7 cellular contexts compared by ENCODE assay signal in the genomic region with DNA sequence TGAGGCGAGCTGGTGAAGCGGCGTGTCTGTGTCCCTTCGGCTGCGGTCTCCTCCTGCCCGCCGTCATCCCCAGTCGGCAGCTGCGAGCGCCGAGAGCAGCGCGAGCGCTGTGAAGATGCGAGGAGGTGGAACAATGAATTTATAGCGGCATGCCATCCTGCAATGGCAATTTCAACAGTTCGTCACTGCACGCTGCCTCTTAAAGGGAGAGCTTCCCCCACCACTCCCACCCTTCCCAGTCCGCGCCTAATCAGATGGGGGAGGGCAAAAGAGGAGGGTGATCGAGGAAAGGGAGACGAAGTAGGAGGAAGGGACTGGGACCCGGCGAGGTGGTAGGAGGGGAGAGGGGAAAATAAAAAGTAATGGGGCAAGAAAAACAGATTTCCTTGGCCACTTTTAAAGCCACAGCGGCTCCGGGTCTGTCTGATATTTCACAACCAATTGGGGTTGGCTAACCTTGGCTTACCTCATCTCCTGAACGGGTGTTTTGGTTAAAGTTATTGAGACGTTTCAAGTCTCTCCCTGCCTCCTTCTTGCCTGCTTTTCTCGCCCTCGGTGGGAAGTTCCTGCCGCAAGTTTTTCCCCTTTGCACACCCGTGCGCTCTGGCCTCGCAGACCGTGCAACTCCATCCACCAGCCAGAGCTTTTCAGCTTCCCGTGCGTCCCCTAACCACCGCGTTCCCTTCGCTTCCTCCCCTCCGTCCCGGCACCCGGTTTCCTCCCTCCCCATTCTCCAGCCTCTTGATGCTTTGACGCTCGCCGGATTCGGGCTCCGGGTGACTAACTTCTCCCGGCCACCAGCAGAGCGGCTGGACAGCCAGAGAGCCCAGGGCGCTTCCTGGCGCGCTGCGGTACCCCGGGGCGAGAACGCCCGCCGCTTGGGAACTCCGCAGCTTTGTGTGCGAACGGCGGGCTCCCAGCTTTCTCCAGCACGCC. TPM values are rescaled to one million over a fixed set of nuclear protein-coding genes. Genes with fewer than 3 reads are reported as not detected.
A peak's percentile ranks its signal among the peaks of the same experiment; 100 is the strongest.
DNase-seq lines count a peak whose midpoint lies in the region; ATAC-seq lines count a peak whose summit lies in the region.

Gene ADAMTS5, minus strand, starts transcription at position 111 of the 936 bp plus-strand sequence. CDS start 697 bp downstream, outside the sequence.

- ATAC-seq in GM18861 (IDR thresholded peaks at IDR 0.05; ENCODE audit: unreplicated experiment): no peak
- ATAC-seq in stimulated activated memory B cell treated with anti-CD40 and anti-IgM and Interleukin-4, amounts not matched to agents 10 μg/mL and 1 μg/mL and 100 μg/mL, for 72 hours: no peak

- peak within 1 kb of the TSS; percentile 29 for H3K18ac ChIP-seq in trophoblast cell (ENCODE audit: low read length)

- H3K4me2 ChIP-seq in trophoblast cell (ENCODE audit: low read length): peak within 1 kb of the TSS; percentile 99

- H3K36me3 ChIP-seq in trophoblast cell (ENCODE audit: control insufficient read depth in 1 of 2, insufficient read depth in 2 of 2, low read length in 2 of 2): no peaks in the 10 kb centered on the region

- H3K4me3 Mint-ChIP-seq in stimulated activated memory B cell treated with anti-CD40 and anti-IgM and Interleukin-4, amounts not matched to agents 10 μg/mL and 1 μg/mL and 100 μg/mL, for 72 hours: no peak within 1 kb of the TSS

- peaks cover 9% of the 10 kb centered on the region for H3K9me3 ChIP-seq in trophoblast cell (ENCODE audit: insufficient read depth, low read depth, low read length)

- peak within 1 kb of the TSS; percentile 72 for H3K4me3 ChIP-seq in trophoblast cell (ENCODE audit: low read depth, low read length)

- H2BK5ac ChIP-seq in trophoblast cell (ENCODE audit: low read depth, low read length, poor library complexity): no peak within 1 kb of the TSS

- H3K36me3 Mint-ChIP-seq in stimulated activated memory B cell treated with anti-CD40 and anti-IgM and Interleukin-4, amounts not matched to agents 10 μg/mL and 1 μg/mL and 100 μg/mL, for 72 hours: no peaks in the 10 kb centered on the region

- no peak within 1 kb of the TSS for H4K91ac ChIP-seq in trophoblast cell (ENCODE audit: low read depth, low read length)

- H4K12ac ChIP-seq in trophoblast cell (ENCODE audit: low read depth, low read length): no peak within 1 kb of the TSS

- no peak within 1 kb of the TSS for H3K27ac ChIP-seq in trophoblast cell (ENCODE audit: low read depth, low read length)

- peak within 1 kb of the TSS; percentile 25 for H2BK120ac ChIP-seq in trophoblast cell (ENCODE audit: insufficient read depth, low read length, poor library complexity)

- no peak within 1 kb of the TSS for H3K27ac Mint-ChIP-seq in stimulated activated memory B cell treated with anti-CD40 and anti-IgM and Interleukin-4, amounts not matched to agents 10 μg/mL and 1 μg/mL and 100 μg/mL, for 72 hours

- peaks cover 9 to 18% of the 10 kb centered on the region in 2 experiments for H3K4me1 ChIP-seq in trophoblast cell (ENCODE audit: control insufficient read depth in 1 of 2, insufficient read depth in 2 of 2, low read length in 2 of 2)

- no peaks in the 10 kb centered on the region for H3K79me2 ChIP-seq in trophoblast cell (ENCODE audit: control insufficient read depth, insufficient read depth, low read length, poor library complexity)

- DNase-seq in HK-2 (ENCODE audit: unreplicated experiment) (peak; percentile 67), SK-N-DZ (ENCODE audit: low spot score) (peak; percentile 44), glomerular visceral epithelial cell (ENCODE audit: extremely low spot score) (peak; percentile 95), trophoblast cell (peak; percentile 79 to 87), KBM-7 (no peak)

- peaks cover 27% of the 10 kb centered on the region for H3K27me3 ChIP-seq in trophoblast cell (ENCODE audit: insufficient read depth, low read length)

- WGBS in trophoblast cell (ENCODE audit: extremely low coverage, insufficient coverage, insufficient read length): no CpG with 5 or more reads among the region's 64 CpGs

- no peak within 1 kb of the TSS for H2AK5ac ChIP-seq in trophoblast cell (ENCODE audit: low read length)

- peaks cover 1% of the 10 kb centered on the region for H3K79me1 ChIP-seq in trophoblast cell (ENCODE audit: low read length)

- no peak within 1 kb of the TSS for H3K23ac ChIP-seq in trophoblast cell (ENCODE audit: low read length)

- no peak within 1 kb of the TSS for H3K4ac ChIP-seq in trophoblast cell (ENCODE audit: low read depth, low read length)

- H3K9me3 Mint-ChIP-seq in stimulated activated memory B cell treated with anti-CD40 and anti-IgM and Interleukin-4, amounts not matched to agents 10 μg/mL and 1 μg/mL and 100 μg/mL, for 72 hours: no peaks in the 10 kb centered on the region

- no peak within 1 kb of the TSS for H2BK12ac ChIP-seq in trophoblast cell (ENCODE audit: low read length)

- no peaks in the 10 kb centered on the region for H3K4me1 Mint-ChIP-seq in stimulated activated memory B cell treated with anti-CD40 and anti-IgM and Interleukin-4, amounts not matched to agents 10 μg/mL and 1 μg/mL and 100 μg/mL, for 72 hours

- in situ Hi-C loops in KBM-7 (cut with MboI; ENCODE audit: low pct_unique_long_range_greater_than_20kb, low sequenced_read_pairs): no loop called here

- no peak within 1 kb of the TSS for H3K14ac ChIP-seq in trophoblast cell (ENCODE audit: low read length)

- H4K8ac ChIP-seq in trophoblast cell (ENCODE audit: low read depth, low read length): peak within 1 kb of the TSS; percentile 42

- H3K27me3 Mint-ChIP-seq in stimulated activated memory B cell treated with anti-CD40 and anti-IgM and Interleukin-4, amounts not matched to agents 10 μg/mL and 1 μg/mL and 100 μg/mL, for 72 hours: peaks cover 20% of the 10 kb centered on the region

- peak within 1 kb of the TSS; percentile 66 for H2AFZ ChIP-seq in trophoblast cell (ENCODE audit: insufficient read depth, low read length, poor library complexity)

- no peak within 1 kb of the TSS for H3K9ac ChIP-seq in trophoblast cell (ENCODE audit: low read length)

RNA-seq across cellular contexts. Expression of gene ADAMTS5, which starts in this region (rescaled TPM):
- polyA plus RNA-seq in SK-N-DZ (2014; cell fraction: cytosol; rRNA removed): 0.02 and 0.13 TPM in 2 replicates
- polyA plus RNA-seq in SK-N-DZ (2014; cell fraction: nucleus; rRNA removed): 0.11 and 0.15 TPM in 2 replicates
- 0.16 and 0.24 TPM in 2 replicates for polyA plus RNA-seq in trophoblast cell (2013)
